ENCODE assay signal across 1 cellular context in genomic region chr10:80535671-80536360, GRCh38.
TF ChIP-seq lines count a peak whose summit lies in the region.

No MANE protein-coding gene starts in this region.

TF ChIP-seq in WTC11, 78 proteins besides CTCF, POLR2A, EP300 and RAD21 (continued from another document):
- TF ChIP-seq IRF1 (CRISPR knock-in tag; IDR thresholded peaks at IDR 0.05) (no peak), NFYB (CRISPR knock-in tag; conservative IDR thresholded peaks at IDR 0.05; ENCODE audit: low read depth) (no peak)
